ENCODE assay signal across 8 cellular contexts in genomic region chr19:18058208-18059009, GRCh38. TPM values are rescaled to one million over a fixed set of nuclear protein-coding genes. Genes with fewer than 3 reads are reported as not detected.
A peak's percentile ranks its signal among the peaks of the same experiment; 100 is the strongest.
DNase-seq lines count a peak whose midpoint lies in the region; ATAC-seq and TF ChIP-seq lines count a peak whose summit lies in the region.

No MANE protein-coding gene starts in this region.

- H3K9me3 ChIP-seq in OCI-LY3 (ENCODE audit: insufficient read depth, low read length) (no peaks in the 10 kb centered on the region), esophagus (ENCODE audit: control insufficient read depth in 2 of 2, insufficient read depth in 1 of 2, low read depth in 1 of 2, low read length in 1 of 2) (no peaks in the 10 kb centered on the region), mucosa of rectum (ENCODE audit: control insufficient read depth in 2 of 2, low read length in 2 of 2) (no peaks in the 10 kb centered on the region)

- no peaks in the 10 kb centered on the region for H3K79me2 ChIP-seq in OCI-LY3 (ENCODE audit: low read length)

- H2AFZ ChIP-seq in OCI-LY3 (ENCODE audit: low read depth, low read length) = peak overlapping the region; percentile 78; the same call in 1 of the 2 replicates

- H3K4me1 ChIP-seq in OCI-LY3 (ENCODE audit: low read length) = peaks cover 10% of the 10 kb centered on the region
- no peaks in the 10 kb centered on the region for H3K4me1 ChIP-seq in esophagus (ENCODE audit: control insufficient read depth in 2 of 2, insufficient read depth in 2 of 2, low read length in 1 of 2)
- H3K4me1 ChIP-seq in mucosa of rectum (ENCODE audit: control insufficient read depth in 2 of 2, insufficient read depth in 2 of 2, low read length in 2 of 2) = peaks cover 9 to 10% of the 10 kb centered on the region in 2 donors

- H3K27me3 ChIP-seq in OCI-LY3 (ENCODE audit: low read depth, low read length) (no peaks in the 10 kb centered on the region), esophagus (ENCODE audit: control insufficient read depth in 1 of 2, insufficient read depth in 2 of 2, low read length in 2 of 2) (no peaks in the 10 kb centered on the region), mucosa of rectum (ENCODE audit: control insufficient read depth in 2 of 2, insufficient read depth in 2 of 2, low read length in 2 of 2) (no peaks in the 10 kb centered on the region)

- H4K20me1 ChIP-seq in OCI-LY3 (ENCODE audit: insufficient read depth, low read length) = no peaks in the 10 kb centered on the region

- H3K4me2 ChIP-seq in OCI-LY3 (ENCODE audit: low read length) = peak overlapping the region; percentile 77

- H3K9ac ChIP-seq in OCI-LY3 (ENCODE audit: low read length) (peak overlapping the region; percentile 54), mucosa of rectum (ENCODE audit: low read depth in 1 of 2, low read length in 2 of 2) (peak overlapping the region; percentile 60 to 62)

- H3K27ac ChIP-seq in OCI-LY3 (ENCODE audit: low read length) (peak overlapping the region; percentile 36; the same call in 1 of the 2 replicates), esophagus (ENCODE audit: low read depth in 2 of 2, low read length in 1 of 2) (peak overlapping the region; percentile 29 to 71), mucosa of rectum (ENCODE audit: low read depth in 2 of 2, low read length in 2 of 2) (peak overlapping the region; percentile 55 to 70)

- H3K4me3 ChIP-seq in OCI-LY3 (ENCODE audit: low read length) = peak overlapping the region; percentile 62
- no peak overlapping the region for H3K4me3 ChIP-seq in esophagus (ENCODE audit: low read depth in 1 of 2, low read length in 2 of 2)
- H3K4me3 ChIP-seq in mucosa of rectum (ENCODE audit: low read length in 2 of 2) = peak overlapping the region; percentile 40 to 44

- ATAC-seq in GM18502 (IDR thresholded peaks at IDR 0.05; ENCODE audit: poor library complexity, unreplicated experiment) = no peak

- DNase-seq in DMS153 (lab: John Stamatoyannopoulos, UW) (peak; percentile 37), HUDEP-2 (lab: John Stamatoyannopoulos, UW; ENCODE audit: unreplicated experiment in 76 of 76) (peak in 63 of 76 experiments; percentile 16 to 85 (median 65)), activated T-cell treated with anti-CD3 and anti-CD28 coated beads for 4 hours (peak; percentile 76)
- peak; percentile 66 to 72 for DNase-seq in stimulated activated CD8-positive, alpha-beta memory T cell treated with anti-CD3 and anti-CD28 coated beads, Interleukin-2, amount 100 ng/mL, for 48 hours (ENCODE audit: low read depth in 2 of 2)

- peak; percentile 98 for TF ChIP-seq CTCF in OCI-LY3 (IDR thresholded peaks at IDR 0.05; ENCODE audit: low read depth, low read length)

- WGBS in esophagus, 2 donors = 4 to 5% methylated on average over 34 of the region's 34 CpGs

- H3K36me3 ChIP-seq in OCI-LY3 (replicated peaks; ENCODE audit: low read depth, low read length) (no peaks in the 10 kb centered on the region), esophagus (ENCODE audit: control insufficient read depth in 2 of 2, insufficient read depth in 2 of 2, low read length in 1 of 2) (no peaks in the 10 kb centered on the region), mucosa of rectum (ENCODE audit: control insufficient read depth in 2 of 2, insufficient read depth in 2 of 2, low read length in 2 of 2) (no peaks in the 10 kb centered on the region)

RNA-seq across cellular contexts. Expression of gene IL12RB1, which starts 28.3 kb away (rescaled TPM):
- polyA plus RNA-seq in esophagus = under 1 TPM; 0.40 to 0.51 TPM

RNA-seq across cellular contexts. Expression of gene MAST3, which starts 39.2 kb away (rescaled TPM):
- 1 to 10 TPM; 1.5 to 2.5 TPM for polyA plus RNA-seq in esophagus

RNA-seq across cellular contexts. Expression of gene ARRDC2, which starts 50.4 kb away (rescaled TPM):
- 10 to 100 TPM; 10.9 to 24.0 TPM for polyA plus RNA-seq in esophagus

Comparison
In these comparisons a context has a peak if more than half of its experiments do, and no peak if none do; other contexts are left out.
1. H3K4me3 ChIP-seq: peak in OCI-LY3 (single experiment) and mucosa of rectum (2 of 2); none in esophagus (0 of 2).
2. Peak in every context shown above with its lines, with median percentiles within 50 percentile points of each other: DNase-seq and H3K27ac ChIP-seq.